Comparison of ENCODE assay signal across 7 cellular contexts in genomic region chr11:24723231-24723630, GRCh38.
"Had no signal": no experiment of that assay in that cellular context is flagged by ENCODE, and none has a peak within 500 bp of the region (broad histone marks: within the 10 kb centered on the region; RNA-seq: fewer than 3 reads in every experiment).

No MANE protein-coding gene starts in this region.

- ATAC-seq: HepG2, K562 had no signal

- DNase-seq: IMR-90, KBM-7, KG1 had no signal

- H3K9ac ChIP-seq: KMS-11 had no signal

- H3K4me3 ChIP-seq: K562 had no signal

- H3K27ac ChIP-seq: HL-60, KMS-11 had no signal

- H3K4me2 ChIP-seq: KMS-11 had no signal
